8 cellular contexts compared by ENCODE assay signal in the genomic region with DNA sequence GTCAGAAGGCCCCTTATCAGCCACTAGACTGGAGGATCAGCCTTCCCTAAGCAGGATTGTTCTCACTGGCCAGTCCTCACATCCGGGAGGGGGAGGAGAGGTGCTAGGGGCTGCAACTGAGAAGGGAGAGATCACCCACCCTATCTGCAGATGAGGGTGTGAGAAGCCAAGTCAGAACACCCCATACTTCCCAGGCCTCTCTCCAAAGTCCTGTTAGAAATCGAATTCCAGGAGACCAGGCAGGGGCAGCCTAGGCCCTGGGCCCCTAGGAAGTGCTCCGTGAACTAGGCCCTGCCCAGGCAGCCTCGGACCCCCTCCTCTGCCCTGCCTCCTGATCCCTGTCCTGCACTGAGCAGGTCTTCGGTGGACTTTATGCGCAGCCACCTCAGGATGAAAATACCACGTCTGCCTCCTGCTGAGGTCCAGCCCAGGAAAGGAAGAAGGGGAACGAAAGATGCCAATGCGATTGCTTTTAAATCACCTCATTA. TPM values are rescaled to one million over a fixed set of nuclear protein-coding genes. Genes with fewer than 3 reads are reported as not detected.
A peak's percentile ranks its signal among the peaks of the same experiment; 100 is the strongest.
DNase-seq lines count a peak whose midpoint lies in the region; ATAC-seq and TF ChIP-seq lines count a peak whose summit lies in the region.

No MANE protein-coding gene starts in this region.

- H3K27me3 ChIP-seq in SJCRH30 (no peaks in the 10 kb centered on the region), neutrophil (no peaks in the 10 kb centered on the region)

- H3K27ac ChIP-seq in SJCRH30: peak overlapping the region; percentile 78
- peak overlapping the region; percentile 65 for H3K27ac ChIP-seq in neutrophil

- no peaks in the 10 kb centered on the region for H3K9me3 ChIP-seq in SJCRH30 (replicated peaks)
- H3K9me3 ChIP-seq in neutrophil: no peaks in the 10 kb centered on the region

- DNase-seq in SJCRH30 (peak; percentile 50 to 62), fibroblast of gingiva (ENCODE audit: low read depth) (peak; percentile 10), activated gamma-delta T cell treated with Interleukin-2 at 50 U/mL for 16 hours (no peak), AG08395 (ENCODE audit: low spot score) (no peak)

- H3K4me1 ChIP-seq in SJCRH30 (no peaks in the 10 kb centered on the region), neutrophil (ENCODE audit: control insufficient read depth in 1 of 2, insufficient read depth in 1 of 2, low read depth in 1 of 2, low read length in 1 of 2) (peaks cover 40% of the 10 kb centered on the region in 2 experiments)

- no peak for TF ChIP-seq CTCF in neutrophil (IDR thresholded peaks at IDR 0.05)

- peak overlapping the region; percentile 53; the same call in 1 of the 2 replicates for H3K4me3 ChIP-seq in GM08714 (ENCODE audit: low read length)
- peak overlapping the region; percentile 88 for H3K4me3 ChIP-seq in SJCRH30
- H3K4me3 ChIP-seq in neutrophil (ENCODE audit: low read depth in 1 of 2, low read length in 1 of 2): peak overlapping the region; percentile 72 to 91

- H3K36me3 ChIP-seq in SJCRH30 (no peaks in the 10 kb centered on the region; the same call in none of the 2 replicates), neutrophil (no peaks in the 10 kb centered on the region)

- ATAC-seq in GM18870 (IDR thresholded peaks at IDR 0.05; ENCODE audit: unreplicated experiment): no peak
- ATAC-seq in GM19452 (IDR thresholded peaks at IDR 0.05; ENCODE audit: unreplicated experiment): no peak

RNA-seq across cellular contexts. Expression of a gene that starts 0.9 kb away (rescaled TPM):
- total RNA-seq in SJCRH30 (2014; rRNA removed; shearing (Covaris generic)): 11.0 and 19.7 TPM in 2 replicates

RNA-seq across cellular contexts. Expression of a gene that starts 17.7 kb away (rescaled TPM):
- 0.16 TPM in 1 of 2 replicates, not detected in the other for total RNA-seq in SJCRH30 (2014; rRNA removed; shearing (Covaris generic))

Comparison
In these comparisons a context has a peak if more than half of its experiments do, and no peak if none do; other contexts are left out.
1. DNase-seq: peak in SJCRH30 (2 of 2) and fibroblast of gingiva (single experiment); none in activated gamma-delta T cell treated with Interleukin-2 at 50 U/mL for 16 hours (single experiment) and AG08395 (single experiment).
2. Peak in every context shown above with its lines, with median percentiles within 50 percentile points of each other: H3K4me3 ChIP-seq.